In genomic region chr13:21686761-21687391, GRCh38 we compare ENCODE assay signal across 10 cellular contexts. TPM values are rescaled to one million over a fixed set of nuclear protein-coding genes. Genes with fewer than 3 reads are reported as not detected.
DNase-seq lines count a peak whose midpoint lies in the region; ATAC-seq and TF ChIP-seq lines count a peak whose summit lies in the region.
"Had no signal": no experiment of that assay in that cellular context is flagged by ENCODE, and none has a peak within 500 bp of the region (broad histone marks: within the 10 kb centered on the region; RNA-seq: fewer than 3 reads in every experiment).

No MANE protein-coding gene starts in this region.

- no peak overlapping the region for H3K4me3 Mint-ChIP-seq in glutamatergic neuron (ENCODE audit: unreplicated experiment)
- H3K4me3 Mint-ChIP-seq: central memory CD8-positive, alpha-beta T cell had no signal

- no peaks in the 10 kb centered on the region for H3K9me3 Mint-ChIP-seq in glutamatergic neuron (ENCODE audit: unreplicated experiment)
- H3K9me3 Mint-ChIP-seq: central memory CD8-positive, alpha-beta T cell had no signal

- peaks cover 8% of the 10 kb centered on the region for H3K36me3 Mint-ChIP-seq in glutamatergic neuron (ENCODE audit: unreplicated experiment)

- no peak for TF ChIP-seq CTCF in glutamatergic neuron (IDR thresholded peaks at IDR 0.05; ENCODE audit: partially characterized antibody, unreplicated experiment)

- H3K27me3 Mint-ChIP-seq in glutamatergic neuron (ENCODE audit: unreplicated experiment) = no peaks in the 10 kb centered on the region

- no peak overlapping the region for H3K27ac Mint-ChIP-seq in glutamatergic neuron (ENCODE audit: unreplicated experiment)

- DNase-seq in stimulated activated naive CD4-positive, alpha-beta T cell treated with Interleukin-2 at 50 U/mL for 16 hours (lab: John Stamatoyannopoulos, UW) = peak; percentile 20
- no peak for DNase-seq in stimulated activated naive CD4-positive, alpha-beta T cell (lab: John Stamatoyannopoulos, UW)
- no peak for DNase-seq in glutamatergic neuron
- no peak for DNase-seq in D341Med (ENCODE audit: low spot score)
- no peak for DNase-seq in DMS153 (lab: John Stamatoyannopoulos, UW)
- DNase-seq in effector CD4-positive, alpha-beta T cell = no peak
- DNase-seq: C1 segment of cervical spinal cord had no signal

- H3K4me1 Mint-ChIP-seq in glutamatergic neuron (ENCODE audit: low read depth, unreplicated experiment) = no peaks in the 10 kb centered on the region
- H3K4me1 Mint-ChIP-seq: central memory CD8-positive, alpha-beta T cell had no signal

- peak; percentile 94 for ATAC-seq in HG02623 (IDR thresholded peaks at IDR 0.05; ENCODE audit: unreplicated experiment)
- peak; percentile 94 for ATAC-seq in HG03520 (IDR thresholded peaks at IDR 0.05; ENCODE audit: unreplicated experiment)

RNA-seq across cellular contexts. Expression of gene FGF9, which starts 16.0 kb away (rescaled TPM):
- total RNA-seq in glutamatergic neuron (ENCODE audit: unreplicated experiment) = 19.5 TPM
